ENCODE assay signal across 26 cellular contexts in the genomic region with DNA sequence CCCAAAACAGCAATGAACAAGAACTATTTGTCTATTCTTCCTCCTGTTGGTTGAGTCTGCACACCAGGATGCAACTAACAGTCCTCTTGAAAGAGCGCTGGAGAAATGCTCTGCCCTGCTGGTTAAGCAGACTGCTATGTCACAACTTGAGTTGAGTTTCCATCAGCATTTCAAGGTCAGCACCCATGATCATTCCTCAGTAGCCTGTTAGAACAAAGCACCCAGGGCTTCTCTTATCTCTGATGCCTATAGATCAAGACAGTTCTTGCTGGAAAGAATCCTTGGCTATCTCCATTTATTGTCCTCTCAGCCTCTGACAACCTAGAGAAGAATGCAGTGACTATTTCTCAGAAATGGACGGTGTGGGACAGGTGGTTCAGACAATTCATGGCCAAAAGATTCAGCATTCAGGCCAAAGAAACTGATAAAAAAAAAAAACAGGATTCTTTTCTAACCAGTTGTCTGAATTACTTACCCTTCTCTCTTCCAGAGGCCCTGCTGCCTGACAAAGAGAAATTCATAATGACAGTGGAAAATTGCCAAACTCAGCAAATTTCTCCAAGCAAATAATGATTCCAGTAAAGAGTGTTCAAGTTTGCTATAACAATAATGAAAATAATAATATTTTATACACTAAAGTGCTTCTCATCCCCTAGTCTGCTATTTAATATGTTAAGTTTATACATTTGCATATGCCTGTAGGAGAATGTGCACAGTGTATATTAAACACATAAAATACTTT.
DNase-seq lines count a peak whose midpoint lies in the region; ATAC-seq, FAIRE-seq and TF ChIP-seq lines count a peak whose summit lies in the region.
"Had no signal": no experiment of that assay in that cellular context is flagged by ENCODE, and none has a peak within 500 bp of the region (broad histone marks: within the 10 kb centered on the region; RNA-seq: fewer than 3 reads in every experiment).

No MANE protein-coding gene starts in this region.

- no peak overlapping the region for H2BK12ac ChIP-seq in H9 (ENCODE audit: insufficient read length, low read depth, low read length)

- DNase-seq in H9: no peak
- peak; percentile 53 for DNase-seq in bronchial epithelial cell (ENCODE audit: low read depth)
- DNase-seq in osteoblast (ENCODE audit: insufficient read length, low spot score, missing footprints): peak; percentile 21
- DNase-seq in activated CD8-positive, alpha-beta memory T cell treated with anti-CD3 and anti-CD28 coated beads, Interleukin-2, amount 50 U/mL, for 4 hours: no peak
- no peak for DNase-seq in left colon
- no peak for DNase-seq in NCI-H526 treated with DMSO at 0.1 percent for 48 hours (lab: John Stamatoyannopoulos, UW)
- DNase-seq: ACHN; CD4-positive, alpha-beta T cell; COR-L47; DND-41; Kasumi-1; MG63; NCI-H1417; NCI-H1694 treated with DMSO at 0.1 percent for 48 hours; NCI-H446; NCI-H526; PC-9; RPMI8226; SHP77 had no signal

- ATAC-seq in left colon: no peak

- no peak overlapping the region for H3K4me2 ChIP-seq in H9 (ENCODE audit: insufficient read depth, insufficient read length, low read length)
- peak overlapping the region; percentile 38; the same call in 1 of the 2 replicates for H3K4me2 ChIP-seq in KMS-11
- no peak overlapping the region for H3K4me2 ChIP-seq in osteoblast (ENCODE audit: insufficient read depth, low read length)
- H3K4me2 ChIP-seq: BLaER1 had no signal

- H3K27ac ChIP-seq in H9 (ENCODE audit: insufficient read length, low read depth, low read length): no peak overlapping the region
- H3K27ac ChIP-seq in KMS-11: peak overlapping the region; percentile 53; the same call in 1 of the 2 replicates
- H3K27ac ChIP-seq in osteoblast (ENCODE audit: low read depth, low read length): no peak overlapping the region
- H3K27ac ChIP-seq: BLaER1, GM23248, PC-9 had no signal

- TF ChIP-seq CTCF in H9 (conservative IDR thresholded peaks at IDR 0.05): no peak
- TF ChIP-seq CTCF in KMS-11 (conservative IDR thresholded peaks at IDR 0.05; ENCODE audit: low read depth, low read length): no peak
- TF ChIP-seq CTCF in bronchial epithelial cell (IDR thresholded peaks at IDR 0.05; ENCODE audit: insufficient read depth, low read length, severe bottlenecking): no peak
- no peak for TF ChIP-seq CTCF in osteoblast (IDR thresholded peaks at IDR 0.05; ENCODE audit: extremely low read depth, low read depth, low read length)

- no peaks in the 10 kb centered on the region for H3K27me3 Mint-ChIP-seq in H9 (ENCODE audit: low read depth)
- H3K27me3 Mint-ChIP-seq: IgD-negative memory B cell had no signal

- H3K79me2 ChIP-seq in H9 (ENCODE audit: insufficient read depth, low read length) (no peaks in the 10 kb centered on the region), KMS-11 (ENCODE audit: insufficient read depth, low read depth) (no peaks in the 10 kb centered on the region), osteoblast (ENCODE audit: insufficient read depth, low read length) (no peaks in the 10 kb centered on the region)

- H3K4me3 Mint-ChIP-seq in H9: no peak overlapping the region
- H3K4me3 Mint-ChIP-seq: CD4-positive, alpha-beta T cell; IgD-negative memory B cell had no signal

- H4K8ac ChIP-seq in H9 (replicated peaks; ENCODE audit: insufficient read length, low read depth, low read length): no peak overlapping the region

- H2BK20ac ChIP-seq in H9 (ENCODE audit: low read depth, low read length, poor library complexity, severe bottlenecking): peak overlapping the region; percentile 49

- peaks cover 9 to 11% of the 10 kb centered on the region in 2 experiments; a peak in 3 of 4 replicates for H3K4me1 Mint-ChIP-seq in H9

- H3K9ac ChIP-seq in H9 (ENCODE audit: extremely low read depth, insufficient read length, low read length): no peak overlapping the region
- H3K9ac ChIP-seq in KMS-11: no peak overlapping the region
- H3K9ac ChIP-seq: BLaER1, GM23248 had no signal

- intact Hi-C loops in left colon (cut with DNase I, micrococcal nuclease): no loop called here

- WGBS in H9 (ENCODE audit: extremely low coverage, insufficient read length, low lambda C conversion rate): no CpG with 5 or more reads among the region's 2 CpGs

- H3T11ph ChIP-seq in H9 (ENCODE audit: low read length): no peak overlapping the region

- no peak overlapping the region for H2AFZ ChIP-seq in H9 (ENCODE audit: low read length)
- no peak overlapping the region for H2AFZ ChIP-seq in KMS-11 (ENCODE audit: low read depth)
- H2AFZ ChIP-seq in osteoblast (ENCODE audit: low read length): no peak overlapping the region
- H2AFZ ChIP-seq: GM23248, PC-9 had no signal

- H3K36me3 ChIP-seq in KMS-11 (ENCODE audit: insufficient read depth) (no peaks in the 10 kb centered on the region), bronchial epithelial cell (ENCODE audit: control insufficient read depth, insufficient read depth, low read length) (no peaks in the 10 kb centered on the region), osteoblast (ENCODE audit: insufficient read depth, low read length) (no peaks in the 10 kb centered on the region)
- H3K36me3 ChIP-seq: BLaER1, HAP-1, MG63 had no signal

- H3K4ac ChIP-seq in H9 (ENCODE audit: low read depth, low read length): no peak overlapping the region

- no peak overlapping the region for H2BK5ac ChIP-seq in H9 (ENCODE audit: insufficient read length, low read length)

- H3K14ac ChIP-seq in H9 (ENCODE audit: insufficient read depth, low read length): no peak overlapping the region

- no peak overlapping the region for H3K56ac ChIP-seq in H9 (ENCODE audit: insufficient read length, low read depth, low read length)

- no peaks in the 10 kb centered on the region for H3K79me1 ChIP-seq in H9 (ENCODE audit: insufficient read depth, low read depth, low read length, poor library complexity, severe bottlenecking)

- H3K27ac Mint-ChIP-seq in H9: no peak overlapping the region
- H3K27ac Mint-ChIP-seq: CD4-positive, alpha-beta T cell; IgD-negative memory B cell had no signal

- H3K23ac ChIP-seq in H9 (ENCODE audit: insufficient read length, low read depth, low read length): no peak overlapping the region

- no peak overlapping the region for H4K5ac ChIP-seq in H9 (ENCODE audit: insufficient read length, low read depth, low read length)

- 0 out of 2 replicates have a peak, but pooled peaks cover 3% of the 10 kb centered on the region for H3K4me1 ChIP-seq in H9 (ENCODE audit: insufficient read depth, low read length)
- H3K4me1 ChIP-seq in KMS-11 (ENCODE audit: low read depth, poor library complexity, severe bottlenecking): peaks cover 35% of the 10 kb centered on the region
- no peaks in the 10 kb centered on the region for H3K4me1 ChIP-seq in osteoblast (ENCODE audit: insufficient read depth, low read length)
- H3K4me1 ChIP-seq: BLaER1, HAP-1 had no signal

- no peak overlapping the region for H2BK15ac ChIP-seq in H9 (ENCODE audit: low read depth, low read length)

- H2AK5ac ChIP-seq in H9 (ENCODE audit: insufficient read length, low read length): no peak overlapping the region

- FAIRE-seq in bronchial epithelial cell (lab: Jason Lieb, UNC): peak; percentile 23
- FAIRE-seq: GM12878, HTR-8/SVneo had no signal

- no peaks in the 10 kb centered on the region for H3K9me3 Mint-ChIP-seq in H9
- H3K9me3 Mint-ChIP-seq: CD4-positive, alpha-beta T cell; IgD-negative memory B cell had no signal

- no peaks in the 10 kb centered on the region for H3K36me3 Mint-ChIP-seq in H9 (ENCODE audit: insufficient read depth in 1 of 3, low read depth in 3 of 3)
- H3K36me3 Mint-ChIP-seq: IgD-negative memory B cell had no signal

- H4K20me1 ChIP-seq in H9 (ENCODE audit: control insufficient read depth, insufficient read depth, insufficient read length) (no peaks in the 10 kb centered on the region), KMS-11 (ENCODE audit: insufficient read depth) (no peaks in the 10 kb centered on the region), osteoblast (ENCODE audit: insufficient read depth, low read length) (no peaks in the 10 kb centered on the region)
- H4K20me1 ChIP-seq: BLaER1 had no signal

- H4K91ac ChIP-seq in H9 (ENCODE audit: insufficient read length, low read depth, low read length): no peak overlapping the region

- H3K23me2 ChIP-seq in H9 (ENCODE audit: insufficient read length, low read depth, low read length, poor library complexity, severe bottlenecking): no peaks in the 10 kb centered on the region

- no peak overlapping the region for H3K4me3 ChIP-seq in KMS-11 (IDR thresholded peaks at IDR 0.05; ENCODE audit: insufficient read depth, low read depth, low read length)
- no peak overlapping the region for H3K4me3 ChIP-seq in bronchial epithelial cell (ENCODE audit: low read depth, low read length)
- no peak overlapping the region for H3K4me3 ChIP-seq in osteoblast (ENCODE audit: insufficient read depth, low read length)
- H3K4me3 ChIP-seq: BLaER1, GM12878, GM23248, HAP-1, MG63, PC-9 had no signal

- H3K18ac ChIP-seq in H9 (ENCODE audit: insufficient read length, low read depth, low read length): no peak overlapping the region

- H3K9me3 ChIP-seq in H9 (ENCODE audit: control insufficient read depth, low read depth, low read length): no peaks in the 10 kb centered on the region
- H3K9me3 ChIP-seq in osteoblast (ENCODE audit: low read depth, low read length): no peaks in the 10 kb centered on the region
- H3K9me3 ChIP-seq: BLaER1, HAP-1, MG63 had no signal

- no peak overlapping the region for H2BK120ac ChIP-seq in H9 (ENCODE audit: low read depth, low read length, poor library complexity, severe bottlenecking)

- H3K27me3 ChIP-seq in H9 (ENCODE audit: insufficient read depth, low read length) (no peaks in the 10 kb centered on the region; the same call in 1 of the 2 replicates), KMS-11 (ENCODE audit: insufficient read depth, low read depth) (no peaks in the 10 kb centered on the region), bronchial epithelial cell (ENCODE audit: control insufficient read depth, insufficient read depth, low read length) (no peaks in the 10 kb centered on the region), osteoblast (ENCODE audit: insufficient read depth, low read length) (peaks cover 4% of the 10 kb centered on the region)
- H3K27me3 ChIP-seq: BLaER1, MG63 had no signal

Comparison
In these comparisons a context has a peak if more than half of its experiments do, and no peak if none do; other contexts are left out.
1. DNase-seq: peak in bronchial epithelial cell (single experiment) and osteoblast (single experiment); none in H9 (single experiment), activated CD8-positive, alpha-beta memory T cell treated with anti-CD3 and anti-CD28 coated beads, Interleukin-2, amount 50 U/mL, for 4 hours (single experiment), left colon (0 of 2) and NCI-H526 treated with DMSO at 0.1 percent for 48 hours (single experiment).